In genomic region chr2:96485751-96486643, GRCh38 we compare ENCODE assay signal across 8 cellular contexts. TPM values are rescaled to one million over a fixed set of nuclear protein-coding genes. Genes with fewer than 3 reads are reported as not detected.
DNase-seq lines count a peak whose midpoint lies in the region; ATAC-seq and TF ChIP-seq lines count a peak whose summit lies in the region.

No MANE protein-coding gene starts in this region.

- peak overlapping the region; percentile 50 for H3K4me3 ChIP-seq in epithelial cell of proximal tubule (ENCODE audit: low read depth, low read length)
- peak overlapping the region; percentile 71 for H3K4me3 ChIP-seq in naive thymus-derived CD4-positive, alpha-beta T cell (ENCODE audit: low read length)

- ATAC-seq in GM18505 (IDR thresholded peaks at IDR 0.05; ENCODE audit: unreplicated experiment) (peak; percentile 81), HG02840 (IDR thresholded peaks at IDR 0.05; ENCODE audit: low FRiP score, unreplicated experiment) (peak; percentile 62)
- ATAC-seq in naive thymus-derived CD4-positive, alpha-beta T cell = peak; percentile 93
- ATAC-seq in stimulated activated memory B cell treated with anti-CD40 and anti-IgM and Interleukin-4, amounts not matched to agents 10 μg/mL and 1 μg/mL and 100 μg/mL, for 72 hours = peak; percentile 94

- peak; percentile 96 for TF ChIP-seq POLR2A in GM18505 (IDR thresholded peaks at IDR 0.05; ENCODE audit: borderline replicate concordance, extremely low read depth, insufficient read depth, insufficient read length)

- no peak for TF ChIP-seq CTCF in epithelial cell of proximal tubule (conservative IDR thresholded peaks at IDR 0.05; ENCODE audit: low read depth, low read length)

- peak overlapping the region; percentile 84 for H3K27ac ChIP-seq in naive thymus-derived CD4-positive, alpha-beta T cell (ENCODE audit: low read depth, low read length)

- H3K9me3 ChIP-seq in naive thymus-derived CD4-positive, alpha-beta T cell (ENCODE audit: control insufficient read depth in 2 of 3, low read length in 3 of 3) = no peaks in the 10 kb centered on the region

- H3K36me3 ChIP-seq in naive thymus-derived CD4-positive, alpha-beta T cell (ENCODE audit: control insufficient read depth in 2 of 3, insufficient read depth in 3 of 3, low read length in 3 of 3) = no peaks in the 10 kb centered on the region

- H3K9me3 Mint-ChIP-seq in naive thymus-derived CD4-positive, alpha-beta T cell = peaks cover 0 to 10% (median 0%) of the 10 kb centered on the region in 11 donors
- H3K9me3 Mint-ChIP-seq in stimulated activated memory B cell treated with anti-CD40 and anti-IgM and Interleukin-4, amounts not matched to agents 10 μg/mL and 1 μg/mL and 100 μg/mL, for 72 hours = no peaks in the 10 kb centered on the region

- peaks cover 0 to 4% (median 2%) of the 10 kb centered on the region in 5 donors for H3K27me3 Mint-ChIP-seq in naive thymus-derived CD4-positive, alpha-beta T cell
- no peaks in the 10 kb centered on the region for H3K27me3 Mint-ChIP-seq in stimulated activated memory B cell treated with anti-CD40 and anti-IgM and Interleukin-4, amounts not matched to agents 10 μg/mL and 1 μg/mL and 100 μg/mL, for 72 hours

- peaks cover 11 to 62% (median 29%) of the 10 kb centered on the region in 7 donors for H3K4me1 Mint-ChIP-seq in naive thymus-derived CD4-positive, alpha-beta T cell
- peaks cover 45% of the 10 kb centered on the region for H3K4me1 Mint-ChIP-seq in stimulated activated memory B cell treated with anti-CD40 and anti-IgM and Interleukin-4, amounts not matched to agents 10 μg/mL and 1 μg/mL and 100 μg/mL, for 72 hours

- CTCF ChIA-PET in naive thymus-derived CD4-positive, alpha-beta T cell (lab: Charles Lee) = no interaction called here

- H3K4me3 Mint-ChIP-seq in naive thymus-derived CD4-positive, alpha-beta T cell = peak overlapping the region; percentile 87 to 97 (median 94)
- peak overlapping the region; percentile 88 for H3K4me3 Mint-ChIP-seq in stimulated activated memory B cell treated with anti-CD40 and anti-IgM and Interleukin-4, amounts not matched to agents 10 μg/mL and 1 μg/mL and 100 μg/mL, for 72 hours

- DNase-seq in NCI-H510A (lab: John Stamatoyannopoulos, UW) (peak; percentile 20), epithelial cell of proximal tubule (ENCODE audit: low read depth) (peak; percentile 91), NCI-H2171 treated with DMSO at 0.1 percent for 48 hours (lab: John Stamatoyannopoulos, UW) (no peak)
- DNase-seq in activated CD8-positive, alpha-beta memory T cell treated with anti-CD3 and anti-CD28 coated beads, Interleukin-2, amount 50 U/mL, for 4 hours = peak; percentile 77
- DNase-seq in naive thymus-derived CD4-positive, alpha-beta T cell = peak; percentile 46 to 83 (median 72)

- H3K4me1 ChIP-seq in naive thymus-derived CD4-positive, alpha-beta T cell (ENCODE audit: control insufficient read depth in 2 of 2, insufficient read depth in 2 of 2, low read length in 2 of 2) = peaks cover 6 to 14% of the 10 kb centered on the region in 2 donors

- POLR2A ChIA-PET in naive thymus-derived CD4-positive, alpha-beta T cell (lab: Charles Lee) = interaction anchor here (0.5 to 1.5 kb wide), 7 partner anchors 47 to 373 kb away, joined by 3 to 6 read pairs (median 3); partner anchors contain the start of gene ITPRIPL1

- intact Hi-C loops in naive thymus-derived CD4-positive, alpha-beta T cell (cut with micrococcal nuclease) = loop anchor here (1.0 to 5.0 kb wide), 6 partner anchors 15 to 338 kb away; no protein-coding TSS in a partner anchor

- peak overlapping the region; percentile 94 to 100 (median 98) for H3K27ac Mint-ChIP-seq in naive thymus-derived CD4-positive, alpha-beta T cell
- H3K27ac Mint-ChIP-seq in stimulated activated memory B cell treated with anti-CD40 and anti-IgM and Interleukin-4, amounts not matched to agents 10 μg/mL and 1 μg/mL and 100 μg/mL, for 72 hours = peak overlapping the region; percentile 98

- H3K36me3 Mint-ChIP-seq in naive thymus-derived CD4-positive, alpha-beta T cell = peaks cover 0 to 24% (median 0%) of the 10 kb centered on the region in 5 donors
- H3K36me3 Mint-ChIP-seq in stimulated activated memory B cell treated with anti-CD40 and anti-IgM and Interleukin-4, amounts not matched to agents 10 μg/mL and 1 μg/mL and 100 μg/mL, for 72 hours = no peaks in the 10 kb centered on the region

- no peaks in the 10 kb centered on the region for H3K27me3 ChIP-seq in naive thymus-derived CD4-positive, alpha-beta T cell (ENCODE audit: control insufficient read depth in 2 of 2, insufficient read depth in 2 of 2, low read length in 2 of 2)

RNA-seq across cellular contexts. Expression of gene NEURL3, which starts 19.2 kb away (rescaled TPM):
- 1.0 and 8.6 TPM in 2 replicates for total RNA-seq in epithelial cell of proximal tubule
- total RNA-seq in naive thymus-derived CD4-positive, alpha-beta T cell = 1 to 10 TPM in 1 of 5 experiments, under 1 TPM in 2, not detected in 2; 0.27 to 1.3 (median 0.43) TPM
- not detected for polyA plus RNA-seq in naive thymus-derived CD4-positive, alpha-beta T cell

RNA-seq across cellular contexts. Expression of gene ARID5A, which starts 50.6 kb away (rescaled TPM):
- total RNA-seq in epithelial cell of proximal tubule = 19.9 and 20.8 TPM in 2 replicates
- total RNA-seq in naive thymus-derived CD4-positive, alpha-beta T cell = 100 to 1,000 TPM in 3 of 5 experiments, 10 to 100 TPM in 2; 82.4 to 182 (median 113) TPM
- polyA plus RNA-seq in naive thymus-derived CD4-positive, alpha-beta T cell = 100 to 1,000 TPM in 1 of 2 donors, 10 to 100 TPM in 1; 52.2 to 111 TPM
